In the genomic region with DNA sequence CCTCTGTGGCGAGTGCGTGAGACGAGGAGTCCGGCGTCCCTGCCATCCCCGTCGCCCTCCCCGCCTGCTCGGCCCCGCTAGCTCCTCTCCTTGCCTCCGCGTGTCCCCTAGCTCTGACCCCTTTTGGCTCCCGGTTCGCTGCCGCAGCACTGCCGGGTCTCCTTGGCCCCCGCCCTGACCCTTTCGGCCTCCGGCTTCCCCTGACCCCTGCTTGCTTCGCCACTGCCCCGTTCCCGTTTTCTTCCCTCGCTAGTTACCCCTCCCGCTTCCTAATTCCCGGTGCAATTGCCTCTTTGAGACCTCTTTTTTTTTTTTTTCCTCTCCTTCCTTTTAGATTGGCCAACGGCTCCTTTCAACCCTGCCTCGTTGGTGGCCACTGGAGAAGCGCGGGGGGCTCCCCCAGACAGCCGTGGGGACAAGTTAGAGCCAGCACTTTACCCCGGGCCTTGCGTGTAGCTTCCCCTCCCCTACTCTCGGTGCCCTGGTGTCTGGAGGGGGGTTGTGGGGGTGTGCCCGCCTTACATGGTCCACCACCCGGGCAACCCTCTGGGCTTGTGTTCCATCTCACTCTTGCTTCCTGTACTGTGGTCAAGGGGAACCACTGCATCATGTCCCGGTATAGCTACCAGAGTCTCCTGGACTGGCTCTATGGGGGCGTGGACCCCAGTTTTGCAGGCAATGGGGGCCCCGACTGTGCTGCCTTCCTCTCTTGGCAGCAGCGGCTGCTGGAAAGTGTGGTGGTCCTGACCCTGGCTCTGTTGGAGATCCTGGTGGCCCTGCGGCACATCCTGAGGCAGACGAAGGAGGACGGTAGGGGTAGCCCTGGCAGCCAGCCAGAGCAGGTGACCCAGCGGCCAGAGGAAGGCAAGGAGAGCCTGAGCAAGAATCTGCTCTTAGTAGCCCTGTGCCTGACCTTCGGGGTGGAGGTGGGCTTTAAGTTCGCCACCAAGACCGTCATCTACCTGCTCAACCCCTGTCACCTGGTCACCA, we compare ENCODE assay signal across 8 cellular contexts. TPM values are rescaled to one million over a fixed set of nuclear protein-coding genes. Genes with fewer than 3 reads are reported as not detected.
DNase-seq lines count a peak whose midpoint lies in the region; ATAC-seq and TF ChIP-seq lines count a peak whose summit lies in the region.

No MANE protein-coding gene starts in this region.

- CTCF ChIA-PET in activated CD4-positive, alpha-beta T cell treated with anti-CD3 and anti-CD28 coated beads for 36 hours (lab: Charles Lee) = interaction anchor here (0.8 kb wide), 1 partner anchor 10 kb away, joined by 3 read pairs; no protein-coding TSS in a partner anchor

- DNase-seq in activated CD4-positive, alpha-beta T cell treated with anti-CD3 and anti-CD28 coated beads for 36 hours = peak; percentile 15
- no peak for DNase-seq in activated CD4-positive, alpha-beta T cell treated with anti-CD3 and anti-CD28 coated beads, Interleukin-2, amount 50 U/mL, for 1 hour
- DNase-seq in Karpas-422 (peak; percentile 55), right atrium auricular region (ENCODE audit: low spot score) (no peak), skeletal muscle cell (ENCODE audit: low read depth) (no peak), NCI-H1930 (lab: John Stamatoyannopoulos, UW) (no peak)
- DNase-seq in activated naive CD4-positive, alpha-beta T cell treated with anti-CD3 and anti-CD28 coated beads, Interleukin-2, amount 50 U/mL, for 16 hours = peak; percentile 11

- H3K9me2 ChIP-seq in Karpas-422 (replicated peaks; ENCODE audit: insufficient read depth, low read length) = no peaks in the 10 kb centered on the region

- H3K4me3 ChIP-seq in Karpas-422 (ENCODE audit: low read length) (peak overlapping the region; percentile 78), right atrium auricular region (peak overlapping the region; percentile 57 to 60), skeletal muscle cell (ENCODE audit: low read depth, low read length) (peak overlapping the region; percentile 64)

- H3K4me3 Mint-ChIP-seq in activated CD4-positive, alpha-beta T cell treated with anti-CD3 and anti-CD28 coated beads for 36 hours = peak overlapping the region; percentile 81

- H4K20me1 ChIP-seq in Karpas-422 (ENCODE audit: insufficient read depth, low read depth, low read length) = no peaks in the 10 kb centered on the region

- intact Hi-C loops in activated CD4-positive, alpha-beta T cell treated with anti-CD3 and anti-CD28 coated beads for 36 hours (cut with DNase I, micrococcal nuclease) = loop anchor here in 1 of 2 experiments (2.0 to 5.0 kb wide), 2 partner anchors 129 to 313 kb away; no protein-coding TSS in a partner anchor

- peaks cover 4% of the 10 kb centered on the region for H3K36me3 Mint-ChIP-seq in activated CD4-positive, alpha-beta T cell treated with anti-CD3 and anti-CD28 coated beads for 36 hours (ENCODE audit: low read depth)

- H3K9me3 Mint-ChIP-seq in activated CD4-positive, alpha-beta T cell treated with anti-CD3 and anti-CD28 coated beads for 36 hours (ENCODE audit: low read depth) = no peaks in the 10 kb centered on the region

- peak overlapping the region; percentile 86 for H3K9ac ChIP-seq in Karpas-422 (ENCODE audit: low read length)

- peak; percentile 13 for ATAC-seq in activated CD4-positive, alpha-beta T cell treated with anti-CD3 and anti-CD28 coated beads for 36 hours
- no peak for ATAC-seq in HG02763 (IDR thresholded peaks at IDR 0.05; ENCODE audit: unreplicated experiment)

- peak overlapping the region; percentile 73 for H3K27ac Mint-ChIP-seq in activated CD4-positive, alpha-beta T cell treated with anti-CD3 and anti-CD28 coated beads for 36 hours

- H3K27me3 Mint-ChIP-seq in activated CD4-positive, alpha-beta T cell treated with anti-CD3 and anti-CD28 coated beads for 36 hours = no peaks in the 10 kb centered on the region

- TF ChIP-seq CTCF in right atrium auricular region (IDR thresholded peaks at IDR 0.05) = no peak

- H3K27me3 ChIP-seq in Karpas-422 (ENCODE audit: low read length) = no peaks in the 10 kb centered on the region
- no peaks in the 10 kb centered on the region for H3K27me3 ChIP-seq in right atrium auricular region

- H3K79me2 ChIP-seq in Karpas-422 (ENCODE audit: low read length) = peaks cover 49% of the 10 kb centered on the region

- H3K27ac ChIP-seq in Karpas-422 (ENCODE audit: low read length) (no peak overlapping the region; the same call in 1 of the 2 replicates), right atrium auricular region (peak overlapping the region; percentile 82 to 83)

- H3K36me3 ChIP-seq in Karpas-422 (ENCODE audit: insufficient read depth, low read length) = no peaks in the 10 kb centered on the region
- H3K36me3 ChIP-seq in right atrium auricular region = no peaks in the 10 kb centered on the region

- H3K9me3 ChIP-seq in Karpas-422 (ENCODE audit: low read length) (no peaks in the 10 kb centered on the region), right atrium auricular region (no peaks in the 10 kb centered on the region)

- POLR2A ChIA-PET in activated CD4-positive, alpha-beta T cell treated with anti-CD3 and anti-CD28 coated beads for 36 hours (lab: Charles Lee) = interaction anchor here (0.6 kb wide), 1 partner anchor 292 kb away, joined by 4 read pairs; no protein-coding TSS in a partner anchor

- H3K4me1 ChIP-seq in Karpas-422 (ENCODE audit: low read length) (peaks cover 35% of the 10 kb centered on the region), right atrium auricular region (peaks cover 0 to 31% of the 10 kb centered on the region in 2 donors)

- H3K4me2 ChIP-seq in Karpas-422 (ENCODE audit: low read depth, low read length, poor library complexity, severe bottlenecking) = peak overlapping the region; percentile 73

- no peak overlapping the region for H2AFZ ChIP-seq in Karpas-422 (ENCODE audit: low read length)

- H3K4me1 Mint-ChIP-seq in activated CD4-positive, alpha-beta T cell treated with anti-CD3 and anti-CD28 coated beads for 36 hours = peaks cover 27% of the 10 kb centered on the region

RNA-seq across cellular contexts. Expression of a gene that starts 0.5 kb away (rescaled TPM):
- total RNA-seq in activated CD4-positive, alpha-beta T cell treated with anti-CD3 and anti-CD28 coated beads for 36 hours = 10 to 100 TPM; 10.5 to 12.2 TPM
- total RNA-seq in Karpas-422 (2014; rRNA removed; shearing (Covaris generic); ENCODE audit: low replicate concordance) = 14.1 and 16.2 TPM in 2 replicates
- 10 to 100 TPM; 30.3 to 36.6 TPM for total RNA-seq in right atrium auricular region

Comparison
In these comparisons a context has a peak if more than half of its experiments do, and no peak if none do; other contexts are left out.
1. DNase-seq: peak in activated CD4-positive, alpha-beta T cell treated with anti-CD3 and anti-CD28 coated beads for 36 hours (single experiment), Karpas-422 (single experiment) and activated naive CD4-positive, alpha-beta T cell treated with anti-CD3 and anti-CD28 coated beads, Interleukin-2, amount 50 U/mL, for 16 hours (single experiment); none in activated CD4-positive, alpha-beta T cell treated with anti-CD3 and anti-CD28 coated beads, Interleukin-2, amount 50 U/mL, for 1 hour (single experiment), right atrium auricular region (single experiment), skeletal muscle cell (single experiment) and NCI-H1930 (0 of 2).
2. Peak in every context shown above with its lines, with median percentiles within 50 percentile points of each other: H3K4me3 ChIP-seq.